ENCODE assay signal across 13 cellular contexts in genomic region chr4:139188648-139189416, GRCh38. TPM values are rescaled to one million over a fixed set of nuclear protein-coding genes. Genes with fewer than 3 reads are reported as not detected.
DNase-seq lines count a peak whose midpoint lies in the region; ATAC-seq, FAIRE-seq and TF ChIP-seq lines count a peak whose summit lies in the region.
"Had no signal": no experiment of that assay in that cellular context is flagged by ENCODE, and none has a peak within 500 bp of the region (broad histone marks: within the 10 kb centered on the region; RNA-seq: fewer than 3 reads in every experiment).

No MANE protein-coding gene starts in this region.

- FAIRE-seq in A549 (lab: Jason Lieb, UNC), result no peak
- no peak for FAIRE-seq in frontal cortex (lab: Jason Lieb, UNC)
- FAIRE-seq: A204.1 had no signal

- no peak for TF ChIP-seq RAD21 in A549 (conservative IDR thresholded peaks at IDR 0.05 in 1 of 2, IDR thresholded peaks at IDR 0.05 in 1 of 2)

- H3K27me3 ChIP-seq in KMS-11 (ENCODE audit: insufficient read depth, low read depth), result no peaks in the 10 kb centered on the region

- no peaks in the 10 kb centered on the region for H3K36me3 ChIP-seq in KMS-11 (ENCODE audit: insufficient read depth)

- no peak overlapping the region for H3K4me3 Mint-ChIP-seq in T-helper 17 cell
- H3K4me3 Mint-ChIP-seq: naive B cell; stimulated activated memory B cell treated with anti-CD40 and anti-IgM and Interleukin-4, amounts not matched to agents 10 μg/mL and 1 μg/mL and 100 μg/mL, for 72 hours had no signal

- no peak for DNase-seq in A549 (ENCODE audit: low read depth in 1 of 2, low spot score in 1 of 2)
- no peak for DNase-seq in T-helper 17 cell
- peak; percentile 39 for DNase-seq in kidney tubule cell (ENCODE audit: low spot score)
- DNase-seq in COR-L47 (lab: John Stamatoyannopoulos, UW), result no peak
- no peak for DNase-seq in frontal cortex (ENCODE audit: low spot score in 2 of 2)
- DNase-seq in stimulated activated naive CD4-positive, alpha-beta T cell treated with Interleukin-2 at 50 U/mL for 16 hours (lab: John Stamatoyannopoulos, UW), result no peak
- DNase-seq: activated CD8-positive, alpha-beta memory T cell treated with anti-CD3 and anti-CD28 coated beads, Interleukin-2, amount 50 U/mL, for 4 hours; naive B cell; NCI-H82 had no signal

- 0 out of 3 replicates have a peak, but pooled peaks cover 5% of the 10 kb centered on the region for H3K4me1 ChIP-seq in A549
- peaks cover 61% of the 10 kb centered on the region for H3K4me1 ChIP-seq in KMS-11 (ENCODE audit: low read depth, poor library complexity, severe bottlenecking)

- H3K27ac ChIP-seq in A549, result no peak overlapping the region
- H3K27ac ChIP-seq in KMS-11, result peak overlapping the region; percentile 51

- TF ChIP-seq POLR2A in A549 (IDR thresholded peaks at IDR 0.05; ENCODE audit: low read length), result no peak

- no peaks in the 10 kb centered on the region for H3K4me1 Mint-ChIP-seq in T-helper 17 cell
- H3K4me1 Mint-ChIP-seq: naive B cell; stimulated activated memory B cell treated with anti-CD40 and anti-IgM and Interleukin-4, amounts not matched to agents 10 μg/mL and 1 μg/mL and 100 μg/mL, for 72 hours had no signal

- ATAC-seq in A549 (no peak), T-helper 17 cell (peak; percentile 37), HG03280 (IDR thresholded peaks at IDR 0.05; ENCODE audit: unreplicated experiment) (no peak)
- ATAC-seq: stimulated activated memory B cell treated with anti-CD40 and anti-IgM and Interleukin-4, amounts not matched to agents 10 μg/mL and 1 μg/mL and 100 μg/mL, for 72 hours had no signal

- 94% methylated on average over 9 of the region's 9 CpGs for WGBS in A549 (ENCODE audit: missing lambda C conversion rate)

- no peak overlapping the region; the same call in 2 of the 3 replicates for H3K4me2 ChIP-seq in A549
- peak overlapping the region; percentile 63 for H3K4me2 ChIP-seq in KMS-11

- no peaks in the 10 kb centered on the region for H3K36me3 Mint-ChIP-seq in T-helper 17 cell (ENCODE audit: low read depth)
- H3K36me3 Mint-ChIP-seq: naive B cell; stimulated activated memory B cell treated with anti-CD40 and anti-IgM and Interleukin-4, amounts not matched to agents 10 μg/mL and 1 μg/mL and 100 μg/mL, for 72 hours had no signal

- no peaks in the 10 kb centered on the region for H3K79me2 ChIP-seq in KMS-11 (ENCODE audit: insufficient read depth, low read depth)

- no peaks in the 10 kb centered on the region for H4K20me1 ChIP-seq in KMS-11 (ENCODE audit: insufficient read depth)

- TF ChIP-seq EP300 in A549 (IDR thresholded peaks at IDR 0.05), result no peak

- CTCF ChIA-PET in A549 (lab: Yijun Ruan, JAX), result interaction anchor here (1.1 to 5.7 kb wide), 2 partner anchors 93 to 107 kb away, joined by 3 to 23 read pairs; no protein-coding TSS in a partner anchor

- H2AFZ ChIP-seq in KMS-11 (ENCODE audit: low read depth), result peak overlapping the region; percentile 56; the same call in 1 of the 2 replicates

- no peak overlapping the region for H3K4me3 ChIP-seq in A549
- no peak overlapping the region for H3K4me3 ChIP-seq in KMS-11 (IDR thresholded peaks at IDR 0.05; ENCODE audit: insufficient read depth, low read depth, low read length)

- peaks cover 6% of the 10 kb centered on the region for H3K27me3 Mint-ChIP-seq in T-helper 17 cell
- H3K27me3 Mint-ChIP-seq: naive B cell; stimulated activated memory B cell treated with anti-CD40 and anti-IgM and Interleukin-4, amounts not matched to agents 10 μg/mL and 1 μg/mL and 100 μg/mL, for 72 hours had no signal

- TF ChIP-seq CTCF in A549 (IDR thresholded peaks at IDR 0.05), result no peak
- no peak for TF ChIP-seq CTCF in KMS-11 (conservative IDR thresholded peaks at IDR 0.05; ENCODE audit: low read depth, low read length)

- H3K9me3 ChIP-seq in A549 (no peaks in the 10 kb centered on the region), T-helper 17 cell (ENCODE audit: control insufficient read depth, low read length, poor library complexity, severe bottlenecking) (no peaks in the 10 kb centered on the region)

- POLR2A ChIA-PET in A549 (lab: Yijun Ruan, JAX), result no interaction called here

- H3K9ac ChIP-seq in KMS-11, result peak overlapping the region; percentile 10; the same call in 1 of the 2 replicates

- H3K27ac Mint-ChIP-seq in T-helper 17 cell, result no peak overlapping the region
- H3K27ac Mint-ChIP-seq: stimulated activated memory B cell treated with anti-CD40 and anti-IgM and Interleukin-4, amounts not matched to agents 10 μg/mL and 1 μg/mL and 100 μg/mL, for 72 hours had no signal

TF ChIP-seq in A549, 52 proteins besides CTCF, POLR2A, EP300 and RAD21:
- no peak for TF ChIP-seq HDAC2 (IDR thresholded peaks at IDR 0.05)
- no peak for TF ChIP-seq NPAS2 (CRISPR knock-in tag; IDR thresholded peaks at IDR 0.05; ENCODE audit: borderline replicate concordance)
- TF ChIP-seq MAFK (IDR thresholded peaks at IDR 0.05; ENCODE audit: partially characterized antibody), result peak; percentile 27
- no peak for TF ChIP-seq MYC (IDR thresholded peaks at IDR 0.05; ENCODE audit: borderline replicate concordance, low read length)
- no peak for TF ChIP-seq CBX8 (IDR thresholded peaks at IDR 0.05)
- no peak for TF ChIP-seq POLR2AphosphoS2 (conservative IDR thresholded peaks at IDR 0.05; ENCODE audit: low read length)

RNA-seq across cellular contexts. Expression of gene ELF2, which starts 11.8 kb away (rescaled TPM):
- polyA plus RNA-seq in A549 (2011; rRNA removed) (24.3 and 27.3 TPM in 2 replicates), A549 (2017; fragmentation: RNase III; extraction: RNeasy Plus Mini Kit Qiagen cat#74134 plus additional on column Dnase treatment) (12.4 to 12.7 TPM (median 12.6 TPM) in 3 replicates)
- 8.7 and 9.6 TPM in 2 replicates for polyA plus RNA-seq in A549 (2012; cell fraction: cytosol; rRNA removed)
- polyA plus RNA-seq in A549 (2012; cell fraction: nucleus; rRNA removed), result 9.5 and 9.6 TPM in 2 replicates
- polyA minus RNA-seq in A549 (2011; rRNA and poly(A)+ RNA removed), result 33.1 and 33.8 TPM in 2 replicates
- total RNA-seq in T-helper 17 cell (10 to 100 TPM; 59.8 to 80.6 TPM), frontal cortex (141 TPM)
